In the genomic region with DNA sequence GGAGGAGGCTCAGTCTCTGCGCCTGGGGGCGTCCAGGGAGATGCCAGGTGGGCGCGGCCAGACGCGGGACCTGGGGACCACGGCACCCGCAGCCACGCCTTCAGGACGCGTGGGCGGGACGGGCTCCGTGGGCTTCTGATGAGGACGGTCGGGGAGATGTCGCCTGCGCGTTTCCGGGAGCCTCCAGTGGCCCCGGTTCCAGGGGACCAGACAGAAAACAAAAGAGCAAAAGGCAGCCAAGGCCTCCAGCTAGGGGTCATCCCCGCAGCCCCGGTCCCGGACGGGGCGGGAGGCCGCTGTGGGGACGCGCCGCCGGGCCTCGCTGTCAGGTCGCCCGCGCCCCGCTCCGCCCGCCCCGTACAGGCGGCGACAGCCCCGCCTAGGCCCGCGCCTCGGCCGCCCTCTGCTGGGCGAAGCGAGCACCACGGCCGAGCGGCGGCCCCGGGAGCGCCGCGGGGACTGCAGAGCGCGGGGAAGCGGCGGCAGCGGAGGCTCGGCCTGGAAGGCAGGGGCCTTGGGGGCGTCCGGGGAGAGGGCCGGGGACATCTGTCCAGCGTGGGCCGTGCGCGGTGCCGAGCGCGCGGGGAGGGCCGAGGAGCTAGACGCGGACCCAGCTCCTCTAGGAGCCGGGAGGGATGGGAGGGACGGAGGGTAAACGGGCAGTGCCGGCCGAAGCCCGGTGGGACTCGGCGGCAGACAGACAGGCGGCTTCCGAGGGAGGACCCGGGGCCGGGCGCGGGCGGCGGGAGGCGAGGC, we compare ENCODE assay signal across 1 cellular context.
A peak's percentile ranks its signal among the peaks of the same experiment; 100 is the strongest.
TF ChIP-seq lines count a peak whose summit lies in the region.

No MANE protein-coding gene starts in this region.

TF ChIP-seq in K562, 482 proteins besides CTCF, POLR2A, EP300 and RAD21 (continued from another document and continues in another):
- no peak for TF ChIP-seq ZNF263 (CRISPR knock-in tag; IDR thresholded peaks at IDR 0.05; ENCODE audit: borderline replicate concordance)
- no peak for TF ChIP-seq PCBP2 (IDR thresholded peaks at IDR 0.05; ENCODE audit: low read depth, low read length, poor library complexity, severe bottlenecking)
- TF ChIP-seq HDGF (IDR thresholded peaks at IDR 0.05), result no peak
- TF ChIP-seq FOS (IDR thresholded peaks at IDR 0.05; ENCODE audit: extremely low read depth, insufficient read length), result no peak
- TF ChIP-seq SIX5 (IDR thresholded peaks at IDR 0.05; ENCODE audit: borderline replicate concordance in 1 of 2, insufficient read depth in 1 of 2, low read depth in 1 of 2, low read length in 2 of 2), result no peak
- TF ChIP-seq, protein P1, sequence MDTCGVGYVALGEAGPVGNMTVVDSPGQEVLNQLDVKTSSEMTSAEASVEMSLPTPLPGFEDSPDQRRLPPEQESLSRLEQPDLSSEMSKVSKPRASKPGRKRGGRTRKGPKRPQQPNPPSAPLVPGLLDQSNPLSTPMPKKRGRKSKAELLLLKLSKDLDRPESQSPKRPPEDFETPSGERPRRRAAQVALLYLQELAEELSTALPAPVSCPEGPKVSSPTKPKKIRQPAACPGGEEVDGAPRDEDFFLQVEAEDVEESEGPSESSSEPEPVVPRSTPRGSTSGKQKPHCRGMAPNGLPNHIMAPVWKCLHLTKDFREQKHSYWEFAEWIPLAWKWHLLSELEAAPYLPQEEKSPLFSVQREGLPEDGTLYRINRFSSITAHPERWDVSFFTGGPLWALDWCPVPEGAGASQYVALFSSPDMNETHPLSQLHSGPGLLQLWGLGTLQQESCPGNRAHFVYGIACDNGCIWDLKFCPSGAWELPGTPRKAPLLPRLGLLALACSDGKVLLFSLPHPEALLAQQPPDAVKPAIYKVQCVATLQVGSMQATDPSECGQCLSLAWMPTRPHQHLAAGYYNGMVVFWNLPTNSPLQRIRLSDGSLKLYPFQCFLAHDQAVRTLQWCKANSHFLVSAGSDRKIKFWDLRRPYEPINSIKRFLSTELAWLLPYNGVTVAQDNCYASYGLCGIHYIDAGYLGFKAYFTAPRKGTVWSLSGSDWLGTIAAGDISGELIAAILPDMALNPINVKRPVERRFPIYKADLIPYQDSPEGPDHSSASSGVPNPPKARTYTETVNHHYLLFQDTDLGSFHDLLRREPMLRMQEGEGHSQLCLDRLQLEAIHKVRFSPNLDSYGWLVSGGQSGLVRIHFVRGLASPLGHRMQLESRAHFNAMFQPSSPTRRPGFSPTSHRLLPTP (IDR thresholded peaks at IDR 0.05; ENCODE audit: borderline replicate concordance, extremely low read depth, insufficient read length), result no peak
- TF ChIP-seq FOXJ2 (tag; IDR thresholded peaks at IDR 0.05), result no peak
- TF ChIP-seq ZNF316 (IDR thresholded peaks at IDR 0.05), result no peak
- TF ChIP-seq RBM25 (IDR thresholded peaks at IDR 0.05; ENCODE audit: low read depth, low read length, severe bottlenecking), result no peak
- no peak for TF ChIP-seq PTTG1 (tag; IDR thresholded peaks at IDR 0.05; ENCODE audit: low read depth)
- TF ChIP-seq ZSCAN32 (CRISPR knock-in tag; IDR thresholded peaks at IDR 0.05), result no peak
- TF ChIP-seq, protein P2, sequence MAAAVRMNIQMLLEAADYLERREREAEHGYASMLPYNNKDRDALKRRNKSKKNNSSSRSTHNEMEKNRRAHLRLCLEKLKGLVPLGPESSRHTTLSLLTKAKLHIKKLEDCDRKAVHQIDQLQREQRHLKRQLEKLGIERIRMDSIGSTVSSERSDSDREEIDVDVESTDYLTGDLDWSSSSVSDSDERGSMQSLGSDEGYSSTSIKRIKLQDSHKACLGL (CRISPR knock-in tag; IDR thresholded peaks at IDR 0.05; ENCODE audit: borderline replicate concordance, poor library complexity, severe bottlenecking), result no peak
- no peak for TF ChIP-seq MTF1 (CRISPR knock-in tag; IDR thresholded peaks at IDR 0.05; ENCODE audit: borderline replicate concordance)
- no peak for TF ChIP-seq MCM3 (IDR thresholded peaks at IDR 0.05)
- no peak for TF ChIP-seq SRSF9 (IDR thresholded peaks at IDR 0.05; ENCODE audit: borderline replicate concordance, low read depth, low read length)
- TF ChIP-seq ERF (CRISPR knock-in tag; IDR thresholded peaks at IDR 0.05), result no peak
- no peak for TF ChIP-seq IFI16 (CRISPR knock-in tag; IDR thresholded peaks at IDR 0.05)
- TF ChIP-seq ZNF134 (CRISPR knock-in tag; conservative IDR thresholded peaks at IDR 0.05), result no peak
- TF ChIP-seq, protein P3, sequence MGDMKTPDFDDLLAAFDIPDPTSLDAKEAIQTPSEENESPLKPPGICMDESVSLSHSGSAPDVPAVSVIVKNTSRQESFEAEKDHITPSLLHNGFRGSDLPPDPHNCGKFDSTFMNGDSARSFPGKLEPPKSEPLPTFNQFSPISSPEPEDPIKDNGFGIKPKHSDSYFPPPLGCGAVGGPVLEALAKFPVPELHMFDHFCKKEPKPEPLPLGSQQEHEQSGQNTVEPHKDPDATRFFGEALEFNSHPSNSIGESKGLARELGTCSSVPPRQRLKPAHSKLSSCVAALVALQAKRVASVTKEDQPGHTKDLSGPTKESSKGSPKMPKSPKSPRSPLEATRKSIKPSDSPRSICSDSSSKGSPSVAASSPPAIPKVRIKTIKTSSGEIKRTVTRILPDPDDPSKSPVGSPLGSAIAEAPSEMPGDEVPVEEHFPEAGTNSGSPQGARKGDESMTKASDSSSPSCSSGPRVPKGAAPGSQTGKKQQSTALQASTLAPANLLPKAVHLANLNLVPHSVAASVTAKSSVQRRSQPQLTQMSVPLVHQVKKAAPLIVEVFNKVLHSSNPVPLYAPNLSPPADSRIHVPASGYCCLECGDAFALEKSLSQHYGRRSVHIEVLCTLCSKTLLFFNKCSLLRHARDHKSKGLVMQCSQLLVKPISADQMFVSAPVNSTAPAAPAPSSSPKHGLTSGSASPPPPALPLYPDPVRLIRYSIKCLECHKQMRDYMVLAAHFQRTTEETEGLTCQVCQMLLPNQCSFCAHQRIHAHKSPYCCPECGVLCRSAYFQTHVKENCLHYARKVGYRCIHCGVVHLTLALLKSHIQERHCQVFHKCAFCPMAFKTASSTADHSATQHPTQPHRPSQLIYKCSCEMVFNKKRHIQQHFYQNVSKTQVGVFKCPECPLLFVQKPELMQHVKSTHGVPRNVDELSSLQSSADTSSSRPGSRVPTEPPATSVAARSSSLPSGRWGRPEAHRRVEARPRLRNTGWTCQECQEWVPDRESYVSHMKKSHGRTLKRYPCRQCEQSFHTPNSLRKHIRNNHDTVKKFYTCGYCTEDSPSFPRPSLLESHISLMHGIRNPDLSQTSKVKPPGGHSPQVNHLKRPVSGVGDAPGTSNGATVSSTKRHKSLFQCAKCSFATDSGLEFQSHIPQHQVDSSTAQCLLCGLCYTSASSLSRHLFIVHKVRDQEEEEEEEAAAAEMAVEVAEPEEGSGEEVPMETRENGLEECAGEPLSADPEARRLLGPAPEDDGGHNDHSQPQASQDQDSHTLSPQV (IDR thresholded peaks at IDR 0.05), result peak; percentile 51; the same call in 1 of the 2 replicates
- TF ChIP-seq ZNF77 (CRISPR knock-in tag; IDR thresholded peaks at IDR 0.05), result no peak
- TF ChIP-seq ZNF79 (CRISPR knock-in tag; IDR thresholded peaks at IDR 0.05; ENCODE audit: low read depth), result no peak
- TF ChIP-seq NR4A1 (CRISPR knock-in tag; IDR thresholded peaks at IDR 0.05), result no peak
- peak; percentile 59; the same call in 1 of the 2 replicates for TF ChIP-seq NR4A1 (tag; IDR thresholded peaks at IDR 0.05)
- TF ChIP-seq, protein P4, sequence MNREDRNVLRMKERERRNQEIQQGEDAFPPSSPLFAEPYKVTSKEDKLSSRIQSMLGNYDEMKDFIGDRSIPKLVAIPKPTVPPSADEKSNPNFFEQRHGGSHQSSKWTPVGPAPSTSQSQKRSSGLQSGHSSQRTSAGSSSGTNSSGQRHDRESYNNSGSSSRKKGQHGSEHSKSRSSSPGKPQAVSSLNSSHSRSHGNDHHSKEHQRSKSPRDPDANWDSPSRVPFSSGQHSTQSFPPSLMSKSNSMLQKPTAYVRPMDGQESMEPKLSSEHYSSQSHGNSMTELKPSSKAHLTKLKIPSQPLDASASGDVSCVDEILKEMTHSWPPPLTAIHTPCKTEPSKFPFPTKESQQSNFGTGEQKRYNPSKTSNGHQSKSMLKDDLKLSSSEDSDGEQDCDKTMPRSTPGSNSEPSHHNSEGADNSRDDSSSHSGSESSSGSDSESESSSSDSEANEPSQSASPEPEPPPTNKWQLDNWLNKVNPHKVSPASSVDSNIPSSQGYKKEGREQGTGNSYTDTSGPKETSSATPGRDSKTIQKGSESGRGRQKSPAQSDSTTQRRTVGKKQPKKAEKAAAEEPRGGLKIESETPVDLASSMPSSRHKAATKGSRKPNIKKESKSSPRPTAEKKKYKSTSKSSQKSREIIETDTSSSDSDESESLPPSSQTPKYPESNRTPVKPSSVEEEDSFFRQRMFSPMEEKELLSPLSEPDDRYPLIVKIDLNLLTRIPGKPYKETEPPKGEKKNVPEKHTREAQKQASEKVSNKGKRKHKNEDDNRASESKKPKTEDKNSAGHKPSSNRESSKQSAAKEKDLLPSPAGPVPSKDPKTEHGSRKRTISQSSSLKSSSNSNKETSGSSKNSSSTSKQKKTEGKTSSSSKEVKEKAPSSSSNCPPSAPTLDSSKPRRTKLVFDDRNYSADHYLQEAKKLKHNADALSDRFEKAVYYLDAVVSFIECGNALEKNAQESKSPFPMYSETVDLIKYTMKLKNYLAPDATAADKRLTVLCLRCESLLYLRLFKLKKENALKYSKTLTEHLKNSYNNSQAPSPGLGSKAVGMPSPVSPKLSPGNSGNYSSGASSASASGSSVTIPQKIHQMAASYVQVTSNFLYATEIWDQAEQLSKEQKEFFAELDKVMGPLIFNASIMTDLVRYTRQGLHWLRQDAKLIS (CRISPR knock-in tag; IDR thresholded peaks at IDR 0.05), result no peak; the same call in 1 of the 2 replicates
- no peak for TF ChIP-seq ZNF780A (CRISPR knock-in tag; IDR thresholded peaks at IDR 0.05)
- TF ChIP-seq ILF3 (IDR thresholded peaks at IDR 0.05; ENCODE audit: borderline replicate concordance), result 0 out of 2 replicates have a peak, but pooled peaks have one; percentile 74
- 0 out of 2 replicates have a peak, but pooled peaks have one; percentile 30 for TF ChIP-seq CHD2 (IDR thresholded peaks at IDR 0.05; ENCODE audit: low read depth, low read length)
- TF ChIP-seq, protein P5, sequence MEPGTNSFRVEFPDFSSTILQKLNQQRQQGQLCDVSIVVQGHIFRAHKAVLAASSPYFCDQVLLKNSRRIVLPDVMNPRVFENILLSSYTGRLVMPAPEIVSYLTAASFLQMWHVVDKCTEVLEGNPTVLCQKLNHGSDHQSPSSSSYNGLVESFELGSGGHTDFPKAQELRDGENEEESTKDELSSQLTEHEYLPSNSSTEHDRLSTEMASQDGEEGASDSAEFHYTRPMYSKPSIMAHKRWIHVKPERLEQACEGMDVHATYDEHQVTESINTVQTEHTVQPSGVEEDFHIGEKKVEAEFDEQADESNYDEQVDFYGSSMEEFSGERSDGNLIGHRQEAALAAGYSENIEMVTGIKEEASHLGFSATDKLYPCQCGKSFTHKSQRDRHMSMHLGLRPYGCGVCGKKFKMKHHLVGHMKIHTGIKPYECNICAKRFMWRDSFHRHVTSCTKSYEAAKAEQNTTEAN (CRISPR knock-in tag; IDR thresholded peaks at IDR 0.05), result no peak
- TF ChIP-seq ZBED1 (IDR thresholded peaks at IDR 0.05), result no peak
- TF ChIP-seq, protein P6, sequence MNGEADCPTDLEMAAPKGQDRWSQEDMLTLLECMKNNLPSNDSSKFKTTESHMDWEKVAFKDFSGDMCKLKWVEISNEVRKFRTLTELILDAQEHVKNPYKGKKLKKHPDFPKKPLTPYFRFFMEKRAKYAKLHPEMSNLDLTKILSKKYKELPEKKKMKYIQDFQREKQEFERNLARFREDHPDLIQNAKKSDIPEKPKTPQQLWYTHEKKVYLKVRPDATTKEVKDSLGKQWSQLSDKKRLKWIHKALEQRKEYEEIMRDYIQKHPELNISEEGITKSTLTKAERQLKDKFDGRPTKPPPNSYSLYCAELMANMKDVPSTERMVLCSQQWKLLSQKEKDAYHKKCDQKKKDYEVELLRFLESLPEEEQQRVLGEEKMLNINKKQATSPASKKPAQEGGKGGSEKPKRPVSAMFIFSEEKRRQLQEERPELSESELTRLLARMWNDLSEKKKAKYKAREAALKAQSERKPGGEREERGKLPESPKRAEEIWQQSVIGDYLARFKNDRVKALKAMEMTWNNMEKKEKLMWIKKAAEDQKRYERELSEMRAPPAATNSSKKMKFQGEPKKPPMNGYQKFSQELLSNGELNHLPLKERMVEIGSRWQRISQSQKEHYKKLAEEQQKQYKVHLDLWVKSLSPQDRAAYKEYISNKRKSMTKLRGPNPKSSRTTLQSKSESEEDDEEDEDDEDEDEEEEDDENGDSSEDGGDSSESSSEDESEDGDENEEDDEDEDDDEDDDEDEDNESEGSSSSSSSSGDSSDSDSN (IDR thresholded peaks at IDR 0.05; ENCODE audit: borderline replicate concordance in 1 of 2, low read depth in 2 of 2, low read length in 2 of 2), result peak; percentile 83 to 87; a peak in 3 of 4 replicates
- TF ChIP-seq, protein P7, sequence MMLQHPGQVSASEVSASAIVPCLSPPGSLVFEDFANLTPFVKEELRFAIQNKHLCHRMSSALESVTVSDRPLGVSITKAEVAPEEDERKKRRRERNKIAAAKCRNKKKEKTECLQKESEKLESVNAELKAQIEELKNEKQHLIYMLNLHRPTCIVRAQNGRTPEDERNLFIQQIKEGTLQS (IDR thresholded peaks at IDR 0.05), result no peak
- TF ChIP-seq, protein P7 (CRISPR knock-in tag; conservative IDR thresholded peaks at IDR 0.05), result no peak; the same call in 1 of the 2 replicates
- TF ChIP-seq, protein P8, sequence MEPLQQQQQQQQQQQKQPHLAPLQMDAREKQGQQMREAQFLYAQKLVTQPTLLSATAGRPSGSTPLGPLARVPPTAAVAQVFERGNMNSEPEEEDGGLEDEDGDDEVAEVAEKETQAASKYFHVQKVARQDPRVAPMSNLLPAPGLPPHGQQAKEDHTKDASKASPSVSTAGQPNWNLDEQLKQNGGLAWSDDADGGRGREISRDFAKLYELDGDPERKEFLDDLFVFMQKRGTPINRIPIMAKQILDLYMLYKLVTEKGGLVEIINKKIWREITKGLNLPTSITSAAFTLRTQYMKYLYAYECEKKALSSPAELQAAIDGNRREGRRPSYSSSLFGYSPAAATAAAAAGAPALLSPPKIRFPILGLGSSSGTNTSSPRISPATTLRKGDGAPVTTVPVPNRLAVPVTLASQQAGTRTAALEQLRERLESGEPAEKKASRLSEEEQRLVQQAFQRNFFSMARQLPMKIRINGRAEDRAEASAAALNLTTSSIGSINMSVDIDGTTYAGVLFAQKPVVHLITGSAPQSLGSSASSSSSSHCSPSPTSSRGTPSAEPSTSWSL (CRISPR knock-in tag; IDR thresholded peaks at IDR 0.05; ENCODE audit: borderline replicate concordance), result no peak
